1 cellular context compared by ENCODE assay signal in the genomic region with DNA sequence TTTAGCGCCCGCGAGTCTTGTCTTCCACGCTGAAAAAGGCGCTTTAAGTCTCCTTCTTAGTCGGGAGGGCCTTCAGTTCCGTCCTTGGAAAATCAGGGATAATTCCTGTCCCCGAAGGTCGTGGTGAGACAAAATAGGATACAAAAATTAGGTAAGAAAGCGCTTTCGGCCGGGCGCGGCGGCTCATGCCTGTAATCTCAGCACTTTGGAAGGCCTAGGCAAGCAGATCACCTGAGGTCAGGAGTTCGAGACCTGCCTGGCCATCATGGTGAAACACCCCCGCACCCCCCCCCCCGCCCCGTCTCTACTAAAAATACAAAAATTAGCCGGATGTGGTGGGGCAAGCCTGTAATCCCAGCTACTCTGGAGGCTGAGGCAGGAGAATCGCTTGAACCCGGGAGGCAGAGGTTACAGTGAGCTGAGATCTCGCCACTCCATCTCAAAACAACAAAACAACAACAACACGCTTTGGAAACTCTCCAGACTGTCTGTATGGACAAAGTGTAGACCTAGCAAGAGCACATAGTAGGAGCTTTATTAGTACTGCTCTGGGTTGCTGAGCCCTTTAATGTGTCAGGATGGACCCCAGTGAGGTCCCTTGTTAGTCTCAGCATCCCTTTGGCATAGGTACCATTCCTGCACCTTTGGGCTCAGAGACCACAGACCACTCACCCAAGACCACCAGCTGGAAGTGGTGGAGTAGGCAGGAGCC.
TF ChIP-seq lines count a peak whose summit lies in the region.

No MANE protein-coding gene starts in this region.

TF ChIP-seq in WTC11, 78 proteins besides CTCF, POLR2A, EP300 and RAD21 (continued from another document):
- TF ChIP-seq, protein P1, sequence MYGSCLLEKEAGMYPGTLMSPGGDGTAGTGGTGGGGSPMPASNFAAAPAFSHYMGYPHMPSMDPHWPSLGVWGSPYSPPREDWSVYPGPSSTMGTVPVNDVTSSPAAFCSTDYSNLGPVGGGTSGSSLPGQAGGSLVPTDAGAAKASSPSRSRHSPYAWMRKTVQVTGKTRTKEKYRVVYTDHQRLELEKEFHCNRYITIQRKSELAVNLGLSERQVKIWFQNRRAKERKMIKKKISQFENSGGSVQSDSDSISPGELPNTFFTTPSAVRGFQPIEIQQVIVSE (CRISPR knock-in tag; IDR thresholded peaks at IDR 0.05; ENCODE audit: borderline replicate concordance) = no peak
- TF ChIP-seq NFYB (CRISPR knock-in tag; conservative IDR thresholded peaks at IDR 0.05; ENCODE audit: low read depth) (no peak), ZNF219 (CRISPR knock-in tag; IDR thresholded peaks at IDR 0.05; ENCODE audit: borderline replicate concordance) (no peak), SMAD4 (CRISPR knock-in tag; IDR thresholded peaks at IDR 0.05) (no peak), TP53 (CRISPR knock-in tag; IDR thresholded peaks at IDR 0.05) (no peak), TEAD4 (CRISPR knock-in tag; IDR thresholded peaks at IDR 0.05) (no peak), KAT7 (CRISPR knock-in tag; IDR thresholded peaks at IDR 0.05; ENCODE audit: borderline replicate concordance) (no peak), MXD4 (CRISPR knock-in tag; IDR thresholded peaks at IDR 0.05; ENCODE audit: borderline replicate concordance) (no peak), ETV6 (CRISPR knock-in tag; IDR thresholded peaks at IDR 0.05) (no peak), CREM (CRISPR knock-in tag; IDR thresholded peaks at IDR 0.05) (no peak), NR3C1 (CRISPR knock-in tag; conservative IDR thresholded peaks at IDR 0.05; ENCODE audit: low read depth) (no peak)
- TF ChIP-seq, protein P2, sequence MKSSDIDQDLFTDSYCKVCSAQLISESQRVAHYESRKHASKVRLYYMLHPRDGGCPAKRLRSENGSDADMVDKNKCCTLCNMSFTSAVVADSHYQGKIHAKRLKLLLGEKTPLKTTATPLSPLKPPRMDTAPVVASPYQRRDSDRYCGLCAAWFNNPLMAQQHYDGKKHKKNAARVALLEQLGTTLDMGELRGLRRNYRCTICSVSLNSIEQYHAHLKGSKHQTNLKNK (CRISPR knock-in tag; IDR thresholded peaks at IDR 0.05) = no peak
- TF ChIP-seq, protein P3, sequence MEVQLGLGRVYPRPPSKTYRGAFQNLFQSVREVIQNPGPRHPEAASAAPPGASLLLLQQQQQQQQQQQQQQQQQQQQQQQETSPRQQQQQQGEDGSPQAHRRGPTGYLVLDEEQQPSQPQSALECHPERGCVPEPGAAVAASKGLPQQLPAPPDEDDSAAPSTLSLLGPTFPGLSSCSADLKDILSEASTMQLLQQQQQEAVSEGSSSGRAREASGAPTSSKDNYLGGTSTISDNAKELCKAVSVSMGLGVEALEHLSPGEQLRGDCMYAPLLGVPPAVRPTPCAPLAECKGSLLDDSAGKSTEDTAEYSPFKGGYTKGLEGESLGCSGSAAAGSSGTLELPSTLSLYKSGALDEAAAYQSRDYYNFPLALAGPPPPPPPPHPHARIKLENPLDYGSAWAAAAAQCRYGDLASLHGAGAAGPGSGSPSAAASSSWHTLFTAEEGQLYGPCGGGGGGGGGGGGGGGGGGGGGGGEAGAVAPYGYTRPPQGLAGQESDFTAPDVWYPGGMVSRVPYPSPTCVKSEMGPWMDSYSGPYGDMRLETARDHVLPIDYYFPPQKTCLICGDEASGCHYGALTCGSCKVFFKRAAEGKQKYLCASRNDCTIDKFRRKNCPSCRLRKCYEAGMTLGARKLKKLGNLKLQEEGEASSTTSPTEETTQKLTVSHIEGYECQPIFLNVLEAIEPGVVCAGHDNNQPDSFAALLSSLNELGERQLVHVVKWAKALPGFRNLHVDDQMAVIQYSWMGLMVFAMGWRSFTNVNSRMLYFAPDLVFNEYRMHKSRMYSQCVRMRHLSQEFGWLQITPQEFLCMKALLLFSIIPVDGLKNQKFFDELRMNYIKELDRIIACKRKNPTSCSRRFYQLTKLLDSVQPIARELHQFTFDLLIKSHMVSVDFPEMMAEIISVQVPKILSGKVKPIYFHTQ (CRISPR knock-in tag; IDR thresholded peaks at IDR 0.05) = no peak
- TF ChIP-seq, protein P4, sequence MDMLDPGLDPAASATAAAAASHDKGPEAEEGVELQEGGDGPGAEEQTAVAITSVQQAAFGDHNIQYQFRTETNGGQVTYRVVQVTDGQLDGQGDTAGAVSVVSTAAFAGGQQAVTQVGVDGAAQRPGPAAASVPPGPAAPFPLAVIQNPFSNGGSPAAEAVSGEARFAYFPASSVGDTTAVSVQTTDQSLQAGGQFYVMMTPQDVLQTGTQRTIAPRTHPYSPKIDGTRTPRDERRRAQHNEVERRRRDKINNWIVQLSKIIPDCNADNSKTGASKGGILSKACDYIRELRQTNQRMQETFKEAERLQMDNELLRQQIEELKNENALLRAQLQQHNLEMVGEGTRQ (CRISPR knock-in tag; IDR thresholded peaks at IDR 0.05) = no peak
- TF ChIP-seq, protein P5, sequence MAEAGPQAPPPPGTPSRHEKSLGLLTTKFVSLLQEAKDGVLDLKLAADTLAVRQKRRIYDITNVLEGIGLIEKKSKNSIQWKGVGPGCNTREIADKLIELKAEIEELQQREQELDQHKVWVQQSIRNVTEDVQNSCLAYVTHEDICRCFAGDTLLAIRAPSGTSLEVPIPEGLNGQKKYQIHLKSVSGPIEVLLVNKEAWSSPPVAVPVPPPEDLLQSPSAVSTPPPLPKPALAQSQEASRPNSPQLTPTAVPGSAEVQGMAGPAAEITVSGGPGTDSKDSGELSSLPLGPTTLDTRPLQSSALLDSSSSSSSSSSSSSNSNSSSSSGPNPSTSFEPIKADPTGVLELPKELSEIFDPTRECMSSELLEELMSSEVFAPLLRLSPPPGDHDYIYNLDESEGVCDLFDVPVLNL (CRISPR knock-in tag; IDR thresholded peaks at IDR 0.05; ENCODE audit: borderline replicate concordance, low read depth) = no peak
- TF ChIP-seq, protein P6, sequence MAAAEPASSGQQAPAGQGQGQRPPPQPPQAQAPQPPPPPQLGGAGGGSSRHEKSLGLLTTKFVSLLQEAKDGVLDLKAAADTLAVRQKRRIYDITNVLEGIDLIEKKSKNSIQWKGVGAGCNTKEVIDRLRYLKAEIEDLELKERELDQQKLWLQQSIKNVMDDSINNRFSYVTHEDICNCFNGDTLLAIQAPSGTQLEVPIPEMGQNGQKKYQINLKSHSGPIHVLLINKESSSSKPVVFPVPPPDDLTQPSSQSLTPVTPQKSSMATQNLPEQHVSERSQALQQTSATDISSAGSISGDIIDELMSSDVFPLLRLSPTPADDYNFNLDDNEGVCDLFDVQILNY (CRISPR knock-in tag; IDR thresholded peaks at IDR 0.05) = no peak
- TF ChIP-seq, protein P7, sequence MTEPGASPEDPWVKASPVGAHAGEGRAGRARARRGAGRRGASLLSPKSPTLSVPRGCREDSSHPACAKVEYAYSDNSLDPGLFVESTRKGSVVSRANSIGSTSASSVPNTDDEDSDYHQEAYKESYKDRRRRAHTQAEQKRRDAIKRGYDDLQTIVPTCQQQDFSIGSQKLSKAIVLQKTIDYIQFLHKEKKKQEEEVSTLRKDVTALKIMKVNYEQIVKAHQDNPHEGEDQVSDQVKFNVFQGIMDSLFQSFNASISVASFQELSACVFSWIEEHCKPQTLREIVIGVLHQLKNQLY (CRISPR knock-in tag; IDR thresholded peaks at IDR 0.05) = no peak
